8 cellular contexts compared by ENCODE assay signal in genomic region chr15:90101130-90101968, GRCh38. TPM values are rescaled to one million over a fixed set of nuclear protein-coding genes. Genes with fewer than 3 reads are reported as not detected.
DNase-seq lines count a peak whose midpoint lies in the region; ATAC-seq and TF ChIP-seq lines count a peak whose summit lies in the region.

No MANE protein-coding gene starts in this region.

- H2AFZ ChIP-seq in OCI-LY3 (ENCODE audit: low read depth, low read length) = no peak overlapping the region

- peak; percentile 55 for DNase-seq in D341Med (ENCODE audit: low spot score)
- peak; percentile 20 to 63 for DNase-seq in HAP-1 (ENCODE audit: low spot score in 2 of 2)
- DNase-seq in body of pancreas = peak; percentile 63 to 73 (median 70)
- peak; percentile 73 for DNase-seq in sciatic nerve (ENCODE audit: low spot score)

- WGBS in body of pancreas, 2 donors = 0 to 2% methylated on average over 21 to 37 of the region's 40 CpGs

- peak in 2 of 3 donors; percentile 40 to 51 for TF ChIP-seq POLR2A in body of pancreas (IDR thresholded peaks at IDR 0.05)

- H3K4me3 ChIP-seq in HAP-1 (peak overlapping the region; percentile 44), OCI-LY3 (ENCODE audit: low read length) (peak overlapping the region; percentile 84), body of pancreas (peak overlapping the region; percentile 59 to 69), iPS-18a (ENCODE audit: low read length) (peak overlapping the region; percentile 68)

- peaks cover 31% of the 10 kb centered on the region; the same call in 1 of the 2 replicates for H4K20me1 ChIP-seq in OCI-LY3 (ENCODE audit: insufficient read depth, low read length)

- ATAC-seq in body of pancreas (peak; percentile 16), sciatic nerve (peak; percentile 19), HG02678 (IDR thresholded peaks at IDR 0.05; ENCODE audit: unreplicated experiment) (no peak), HG03342 (IDR thresholded peaks at IDR 0.05; ENCODE audit: unreplicated experiment) (no peak)

- peaks cover 14% of the 10 kb centered on the region for H3K4me1 ChIP-seq in HAP-1
- H3K4me1 ChIP-seq in OCI-LY3 (ENCODE audit: low read length) = peaks cover 44% of the 10 kb centered on the region
- peaks cover 86% of the 10 kb centered on the region for H3K4me1 ChIP-seq in body of pancreas
- peaks cover 5% of the 10 kb centered on the region for H3K4me1 ChIP-seq in iPS-18a (ENCODE audit: control insufficient read depth, low read depth, low read length)

- H3K27ac ChIP-seq in OCI-LY3 (ENCODE audit: low read length) (peak overlapping the region; percentile 86), body of pancreas (peak overlapping the region; percentile 95 to 99 (median 99)), iPS-18a (ENCODE audit: low read length) (no peak overlapping the region)

- H3K27me3 ChIP-seq in HAP-1 (ENCODE audit: low read depth) = no peaks in the 10 kb centered on the region
- H3K27me3 ChIP-seq in OCI-LY3 (ENCODE audit: low read depth, low read length) = no peaks in the 10 kb centered on the region
- no peaks in the 10 kb centered on the region for H3K27me3 ChIP-seq in body of pancreas
- peaks cover 22% of the 10 kb centered on the region for H3K27me3 ChIP-seq in iPS-18a (ENCODE audit: control insufficient read depth, insufficient read depth, low read length)

- no peak for TF ChIP-seq CTCF in OCI-LY3 (IDR thresholded peaks at IDR 0.05; ENCODE audit: low read depth, low read length)
- TF ChIP-seq CTCF in body of pancreas (IDR thresholded peaks at IDR 0.05) = no peak

- H3K36me3 ChIP-seq in HAP-1 (replicated peaks) (no peaks in the 10 kb centered on the region), OCI-LY3 (replicated peaks; ENCODE audit: low read depth, low read length) (peaks cover 22% of the 10 kb centered on the region), body of pancreas (replicated peaks in 1 of 2; ENCODE audit: insufficient read depth in 1 of 2, low read depth in 2 of 2) (no peaks in the 10 kb centered on the region), iPS-18a (ENCODE audit: control insufficient read depth, low read depth, low read length) (no peaks in the 10 kb centered on the region)

- peak overlapping the region; percentile 95 for H3K9ac ChIP-seq in OCI-LY3 (ENCODE audit: low read length)
- H3K9ac ChIP-seq in iPS-18a (ENCODE audit: low read length) = peak overlapping the region; percentile 65

- in situ Hi-C loops in HAP-1 (cut with MboI; ENCODE audit: low sequenced_read_pairs) = no loop called here

- H3K9me3 ChIP-seq in HAP-1 (no peaks in the 10 kb centered on the region), OCI-LY3 (ENCODE audit: insufficient read depth, low read length) (no peaks in the 10 kb centered on the region), body of pancreas (no peaks in the 10 kb centered on the region), iPS-18a (ENCODE audit: control insufficient read depth, low read depth, low read length) (no peaks in the 10 kb centered on the region)

- peaks cover 62% of the 10 kb centered on the region for H3K79me2 ChIP-seq in OCI-LY3 (ENCODE audit: low read length)

- intact Hi-C loops in body of pancreas (cut with DNase I) = no loop called here
- intact Hi-C loops in sciatic nerve (cut with DNase I) = no loop called here

- H3K4me2 ChIP-seq in OCI-LY3 (ENCODE audit: low read length) = peak overlapping the region; percentile 97

RNA-seq across cellular contexts. Expression of gene IDH2, which starts 0.9 kb away (rescaled TPM):
- total RNA-seq in body of pancreas (10 to 100 TPM; 77.5 to 78.6 TPM), sciatic nerve (18.5 TPM)

Comparison
In these comparisons a context has a peak if more than half of its experiments do, and no peak if none do; other contexts are left out.
1. ATAC-seq: peak in body of pancreas (single experiment) and sciatic nerve (single experiment); none in HG02678 (single experiment) and HG03342 (single experiment).
2. Peak in every context shown above with its lines, with median percentiles within 50 percentile points of each other: DNase-seq and H3K4me3 ChIP-seq.